In the genomic region with DNA sequence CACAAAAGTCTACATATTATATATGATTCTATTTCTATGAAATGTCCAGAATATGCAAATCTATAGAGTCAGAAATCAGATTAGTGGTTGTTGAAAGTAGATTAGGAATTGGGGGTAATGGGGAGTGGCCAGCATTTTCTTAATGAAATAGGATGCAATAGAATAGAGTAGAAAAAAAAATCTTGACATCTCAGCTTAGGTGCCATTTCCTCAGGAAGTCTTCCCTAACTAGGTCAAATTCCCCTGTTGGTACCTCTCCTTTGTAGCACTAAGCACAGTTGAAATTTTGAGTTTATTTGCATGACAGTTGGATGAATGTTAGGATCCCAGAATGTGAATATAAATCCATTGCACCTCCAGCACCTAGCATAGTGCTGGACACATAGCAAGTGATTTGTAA, we compare ENCODE assay signal across 19 cellular contexts. TPM values are rescaled to one million over a fixed set of nuclear protein-coding genes. Genes with fewer than 3 reads are reported as not detected.
DNase-seq lines count a peak whose midpoint lies in the region; ATAC-seq and TF ChIP-seq lines count a peak whose summit lies in the region.
"Had no signal": no experiment of that assay in that cellular context is flagged by ENCODE, and none has a peak within 500 bp of the region (broad histone marks: within the 10 kb centered on the region; RNA-seq: fewer than 3 reads in every experiment).

No MANE protein-coding gene starts in this region.

- H3K9ac ChIP-seq in Loucy (ENCODE audit: low read depth, low read length, poor library complexity, severe bottlenecking): no peak overlapping the region
- H3K9ac ChIP-seq: BLaER1 had no signal

- H3K9me3 ChIP-seq in CD8-positive, alpha-beta memory T cell (ENCODE audit: low read length): no peaks in the 10 kb centered on the region
- H3K9me3 ChIP-seq in Loucy (ENCODE audit: insufficient read depth, low read depth, low read length): no peaks in the 10 kb centered on the region
- H3K9me3 ChIP-seq: BLaER1 had no signal

- H3K4me1 ChIP-seq in CD8-positive, alpha-beta memory T cell (ENCODE audit: insufficient read depth, low read length): no peaks in the 10 kb centered on the region
- H3K4me1 ChIP-seq in Loucy (ENCODE audit: insufficient read depth, low read length, poor library complexity, severe bottlenecking): peaks cover 3% of the 10 kb centered on the region
- H3K4me1 ChIP-seq: BLaER1 had no signal

- peaks cover 3 to 4% of the 10 kb centered on the region in 2 donors for H3K27me3 Mint-ChIP-seq in CD8-positive, alpha-beta memory T cell
- H3K27me3 Mint-ChIP-seq in natural killer cell (ENCODE audit: low read depth in 2 of 2): no peaks in the 10 kb centered on the region
- no peaks in the 10 kb centered on the region for H3K27me3 Mint-ChIP-seq in activated CD4-positive, alpha-beta T cell treated with anti-CD3 and anti-CD28 coated beads, Interleukin-2, amount 10 ng/mL, durations not matched to agents 24 days and 14 days
- H3K27me3 Mint-ChIP-seq: IgD-negative memory B cell had no signal

- H3F3A ChIP-seq in Loucy (ENCODE audit: low read depth): no peaks in the 10 kb centered on the region

- CTCF ChIA-PET in CD8-positive, alpha-beta memory T cell (lab: Charles Lee): no interaction called here

- peaks cover 16 to 21% (median 19%) of the 10 kb centered on the region in 3 donors for H3K4me1 Mint-ChIP-seq in CD8-positive, alpha-beta memory T cell
- H3K4me1 Mint-ChIP-seq in natural killer cell: peaks cover 27 to 33% of the 10 kb centered on the region in 2 donors
- H3K4me1 Mint-ChIP-seq in activated CD4-positive, alpha-beta T cell treated with anti-CD3 and anti-CD28 coated beads, Interleukin-2, amount 10 ng/mL, durations not matched to agents 24 days and 14 days: peaks cover 2% of the 10 kb centered on the region
- H3K4me1 Mint-ChIP-seq: CD14-positive monocyte had no signal

- H3K79me2 ChIP-seq in Loucy (ENCODE audit: insufficient read depth, low read length): no peaks in the 10 kb centered on the region

- ATAC-seq in natural killer cell: peak; percentile 62 to 73 (median 62)
- ATAC-seq: CD8-positive, alpha-beta T cell; GM12878; HepG2 had no signal

- no peak overlapping the region for H3K4me3 ChIP-seq in CD8-positive, alpha-beta memory T cell (ENCODE audit: low read length)
- no peak overlapping the region for H3K4me3 ChIP-seq in Loucy (ENCODE audit: low read length, poor library complexity, severe bottlenecking)
- H3K4me3 ChIP-seq: BLaER1, GM12878 had no signal

- no peaks in the 10 kb centered on the region for H3K9me2 ChIP-seq in Loucy (replicated peaks; ENCODE audit: low read depth, low read length)

- POLR2A ChIA-PET in CD8-positive, alpha-beta memory T cell (lab: Charles Lee): no interaction called here

- H3K9me3 Mint-ChIP-seq in CD8-positive, alpha-beta memory T cell: peaks cover 0 to 2% (median 0%) of the 10 kb centered on the region in 5 donors
- no peaks in the 10 kb centered on the region for H3K9me3 Mint-ChIP-seq in natural killer cell
- no peaks in the 10 kb centered on the region for H3K9me3 Mint-ChIP-seq in activated CD4-positive, alpha-beta T cell treated with anti-CD3 and anti-CD28 coated beads, Interleukin-2, amount 10 ng/mL, durations not matched to agents 24 days and 14 days
- H3K9me3 Mint-ChIP-seq: CD8-positive, alpha-beta T cell; H9; IgD-negative memory B cell had no signal

- DNase-seq in CD8-positive, alpha-beta memory T cell: peak in 1 of 5 donors; percentile 3
- no peak for DNase-seq in natural killer cell
- DNase-seq in activated CD4-positive, alpha-beta T cell treated with anti-CD3 and anti-CD28 coated beads, Interleukin-2, amount 10 ng/mL, durations not matched to agents 24 days and 14 days: no peak
- no peak for DNase-seq in A172 (ENCODE audit: low spot score)
- DNase-seq in GOT3 (lab: John Stamatoyannopoulos, UW): no peak
- DNase-seq: CD8-positive, alpha-beta T cell; COR-L47; DMS 273 treated with DMSO at 0.1 percent for 48 hours; DMS53; DND-41; EL; H9; KBM-7 had no signal

- H2AFZ ChIP-seq in Loucy (ENCODE audit: low read length): no peak overlapping the region

- no peak overlapping the region for H3K27ac ChIP-seq in CD8-positive, alpha-beta memory T cell (ENCODE audit: low read depth, low read length)
- H3K27ac ChIP-seq: BLaER1 had no signal

- peaks cover 0 to 8% (median 0%) of the 10 kb centered on the region in 3 donors for H3K36me3 Mint-ChIP-seq in CD8-positive, alpha-beta memory T cell
- no peaks in the 10 kb centered on the region for H3K36me3 Mint-ChIP-seq in natural killer cell
- no peaks in the 10 kb centered on the region for H3K36me3 Mint-ChIP-seq in activated CD4-positive, alpha-beta T cell treated with anti-CD3 and anti-CD28 coated beads, Interleukin-2, amount 10 ng/mL, durations not matched to agents 24 days and 14 days (ENCODE audit: low read depth)
- H3K36me3 Mint-ChIP-seq: CD14-positive monocyte; CD8-positive, alpha-beta T cell; IgD-negative memory B cell had no signal

- H4K20me1 ChIP-seq in Loucy (ENCODE audit: insufficient read depth, low read length, poor library complexity, severe bottlenecking): no peaks in the 10 kb centered on the region
- H4K20me1 ChIP-seq: BLaER1 had no signal

- TF ChIP-seq CTCF in Loucy (conservative IDR thresholded peaks at IDR 0.05; ENCODE audit: low read length) (no peak), natural killer cell (IDR thresholded peaks at IDR 0.05) (no peak)

- no peaks in the 10 kb centered on the region for H3K36me3 ChIP-seq in CD8-positive, alpha-beta memory T cell (ENCODE audit: insufficient read depth, low read length)
- no peaks in the 10 kb centered on the region for H3K36me3 ChIP-seq in Loucy (ENCODE audit: insufficient read depth, low read length)
- H3K36me3 ChIP-seq: BLaER1 had no signal

- peak overlapping the region in 5 of 7 donors; percentile 24 to 76 (median 69) for H3K4me3 Mint-ChIP-seq in CD8-positive, alpha-beta memory T cell
- H3K4me3 Mint-ChIP-seq in natural killer cell: peak overlapping the region; percentile 69
- no peak overlapping the region for H3K4me3 Mint-ChIP-seq in activated CD4-positive, alpha-beta T cell treated with anti-CD3 and anti-CD28 coated beads, Interleukin-2, amount 10 ng/mL, durations not matched to agents 24 days and 14 days
- H3K4me3 Mint-ChIP-seq: CD14-positive monocyte; CD8-positive, alpha-beta T cell; H9 had no signal

- intact Hi-C loops in natural killer cell (cut with micrococcal nuclease): no loop called here
- intact Hi-C loops in activated CD4-positive, alpha-beta T cell treated with anti-CD3 and anti-CD28 coated beads, Interleukin-2, amount 10 ng/mL, durations not matched to agents 24 days and 14 days (cut with micrococcal nuclease): no loop called here

- no peaks in the 10 kb centered on the region for H3K27me3 ChIP-seq in CD8-positive, alpha-beta memory T cell (ENCODE audit: insufficient read depth, low read length, poor library complexity, severe bottlenecking)
- H3K27me3 ChIP-seq in Loucy (ENCODE audit: insufficient read depth, low read length, poor library complexity, severe bottlenecking): no peaks in the 10 kb centered on the region
- H3K27me3 ChIP-seq: BLaER1 had no signal

- peak overlapping the region; percentile 27 for H3K4me2 ChIP-seq in Loucy (ENCODE audit: low read depth, low read length, poor library complexity, severe bottlenecking)
- H3K4me2 ChIP-seq: BLaER1 had no signal

- peak overlapping the region in 3 of 8 donors; percentile 19 to 82 (median 80) for H3K27ac Mint-ChIP-seq in CD8-positive, alpha-beta memory T cell
- H3K27ac Mint-ChIP-seq in natural killer cell: peak overlapping the region; percentile 69 to 76
- no peak overlapping the region for H3K27ac Mint-ChIP-seq in activated CD4-positive, alpha-beta T cell treated with anti-CD3 and anti-CD28 coated beads, Interleukin-2, amount 10 ng/mL, durations not matched to agents 24 days and 14 days
- H3K27ac Mint-ChIP-seq: CD14-positive monocyte; CD8-positive, alpha-beta T cell; H9 had no signal

RNA-seq across cellular contexts. Expression of gene PDK3, which starts 30.0 kb away (rescaled TPM):
- 10 to 100 TPM; 26.0 to 26.4 TPM for total RNA-seq in CD8-positive, alpha-beta memory T cell
- polyA plus RNA-seq in CD8-positive, alpha-beta memory T cell: 48.3 TPM
- total RNA-seq in natural killer cell: 10 to 100 TPM; 21.9 to 30.9 (median 28.1) TPM
- 26.3 and 30.7 TPM in 2 replicates for total RNA-seq in activated CD4-positive, alpha-beta T cell treated with anti-CD3 and anti-CD28 coated beads, Interleukin-2, amount 10 ng/mL, durations not matched to agents 24 days and 14 days
- total RNA-seq in A172 (2014; rRNA removed; shearing (Covaris generic)): 13.6 and 16.9 TPM in 2 replicates
